ENCODE assay signal across 30 cellular contexts in genomic region chr1:1393428-1393827, GRCh38. TPM values are rescaled to one million over a fixed set of nuclear protein-coding genes. Genes with fewer than 3 reads are reported as not detected.
DNase-seq lines count a peak whose midpoint lies in the region; ATAC-seq and TF ChIP-seq lines count a peak whose summit lies in the region.
"Had no signal": no experiment of that assay in that cellular context is flagged by ENCODE, and none has a peak within 500 bp of the region (broad histone marks: within the 10 kb centered on the region; RNA-seq: fewer than 3 reads in every experiment).

No MANE protein-coding gene starts in this region.

- H3K4me1 ChIP-seq in heart right ventricle: peaks cover 6 to 66% (median 40%) of the 10 kb centered on the region in 9 donors
- peaks cover 10 to 59% (median 35%) of the 10 kb centered on the region in 6 donors for H3K4me1 ChIP-seq in spleen

- peaks cover 18% of the 10 kb centered on the region for H3K4me1 Mint-ChIP-seq in T-helper 17 cell

- no peaks in the 10 kb centered on the region for H3K27me3 ChIP-seq in heart right ventricle
- no peaks in the 10 kb centered on the region for H3K27me3 ChIP-seq in spleen (replicated peaks in 1 of 7)
- H3K27me3 ChIP-seq: SJSA1 had no signal

- peak overlapping the region; percentile 8 for H3K27ac Mint-ChIP-seq in T-helper 17 cell
- H3K27ac Mint-ChIP-seq: B cell had no signal

- ATAC-seq in left ventricle myocardium superior: no peak
- ATAC-seq in heart right ventricle: no peak
- ATAC-seq in T-helper 17 cell: no peak
- no peak for ATAC-seq in HG02642 (IDR thresholded peaks at IDR 0.05; ENCODE audit: poor library complexity, unreplicated experiment)
- ATAC-seq in HG02981 (IDR thresholded peaks at IDR 0.05; ENCODE audit: unreplicated experiment): no peak
- ATAC-seq: A549, HCT116 had no signal

- H3K4me3 Mint-ChIP-seq in T-helper 17 cell: no peak overlapping the region
- H3K4me3 Mint-ChIP-seq: B cell had no signal

- peaks cover 11 to 98% (median 82%) of the 10 kb centered on the region in 9 donors for H3K36me3 ChIP-seq in heart right ventricle
- peaks cover 14 to 99% (median 96%) of the 10 kb centered on the region in 6 donors for H3K36me3 ChIP-seq in spleen

- no peak overlapping the region for H3K4me3 ChIP-seq in heart right ventricle
- no peak overlapping the region for H3K4me3 ChIP-seq in spleen
- H3K4me3 ChIP-seq: A549, SJSA1 had no signal

- H3K27ac ChIP-seq in heart right ventricle (no peak overlapping the region), spleen (no peak overlapping the region)
- H3K27ac ChIP-seq: A549, C4-2B, HL-60, SJSA1 had no signal

- no peaks in the 10 kb centered on the region for H3K9me3 ChIP-seq in heart right ventricle
- H3K9me3 ChIP-seq in T-helper 17 cell (ENCODE audit: control insufficient read depth, low read length, poor library complexity, severe bottlenecking): no peaks in the 10 kb centered on the region
- H3K9me3 ChIP-seq in spleen: no peaks in the 10 kb centered on the region
- H3K9me3 ChIP-seq: A549, SJSA1 had no signal

- TF ChIP-seq POLR2A in spleen (IDR thresholded peaks at IDR 0.05): no peak

- intact Hi-C loops in left ventricle myocardium superior (cut with micrococcal nuclease): no loop called here
- intact Hi-C loops in heart right ventricle (cut with DNase I): no loop called here
- intact Hi-C loops in spleen (cut with DNase I; ENCODE audit: low total_unique reads): no loop called here

- H3K36me3 Mint-ChIP-seq in T-helper 17 cell (ENCODE audit: low read depth): peaks cover 4% of the 10 kb centered on the region

- peak; percentile 15 for DNase-seq in left ventricle myocardium superior
- DNase-seq in heart right ventricle: no peak
- DNase-seq in T-helper 17 cell: no peak
- peak; percentile 42 for DNase-seq in myocyte (ENCODE audit: low read depth)
- no peak for DNase-seq in spleen
- DNase-seq: CD8-positive, alpha-beta memory T cell; DMS 273 treated with DMSO at 0.1 percent for 48 hours; DMS79; EL; GDM1; Kasumi-1; NCI-H1092 treated with DMSO at 0.1 percent for 48 hours; NCI-H1436; NCI-H187; NCI-H2081 treated with DMSO at 0.1 percent for 48 hours; NCI-H2171; NCI-H226; NCI-H510A; NCI-H69; Right ventricle myocardium superior; RPMI8226 had no signal

- H3K27me3 Mint-ChIP-seq in T-helper 17 cell: no peaks in the 10 kb centered on the region
- H3K27me3 Mint-ChIP-seq: B cell had no signal

- WGBS in heart right ventricle, 2 donors: 87 to 93% methylated on average over 11 of the region's 11 CpGs
- 92 to 98% (median 96%) methylated on average over 11 of the region's 11 CpGs for WGBS in spleen, 5 donors

- TF ChIP-seq CTCF in heart right ventricle (IDR thresholded peaks at IDR 0.05) (no peak), spleen (IDR thresholded peaks at IDR 0.05 in 8 of 11, conservative IDR thresholded peaks at IDR 0.05 in 3 of 11) (no peak)

RNA-seq across cellular contexts. Expression of gene CCNL2, which starts 5.7 kb away (rescaled TPM):
- 61.0 TPM for total RNA-seq in left ventricle myocardium superior
- total RNA-seq in heart right ventricle: 10 to 100 TPM; 38.5 to 77.5 (median 47.7) TPM
- polyA plus RNA-seq in heart right ventricle: 100 to 1,000 TPM in 1 of 2 donors, 10 to 100 TPM in 1; 57.3 to 243 TPM
- 100 to 1,000 TPM; 231 to 252 TPM for total RNA-seq in T-helper 17 cell
- 185 and 228 TPM in 2 replicates for total RNA-seq in myocyte
- 161 TPM for polyA plus RNA-seq in myocyte (2012)
- total RNA-seq in spleen: 100 to 1,000 TPM; 167 to 299 (median 208) TPM
- 100 to 1,000 TPM; 111 to 230 (median 199) TPM for polyA plus RNA-seq in spleen

RNA-seq across cellular contexts. Expression of gene MRPL20, which starts 13.7 kb away (rescaled TPM):
- 155 TPM for total RNA-seq in left ventricle myocardium superior
- 100 to 1,000 TPM; 116 to 162 (median 132) TPM for total RNA-seq in heart right ventricle
- polyA plus RNA-seq in heart right ventricle: 100 to 1,000 TPM; 124 to 224 TPM
- 10 to 100 TPM; 88.0 to 92.1 TPM for total RNA-seq in T-helper 17 cell
- 113 TPM in 2 replicates for total RNA-seq in myocyte
- 172 TPM for polyA plus RNA-seq in myocyte (2012)
- total RNA-seq in spleen: 100 to 1,000 TPM in 3 of 7 donors, 10 to 100 TPM in 4; 67.4 to 144 (median 91.3) TPM
- 100 to 1,000 TPM; 101 to 168 (median 122) TPM for polyA plus RNA-seq in spleen

RNA-seq across cellular contexts. Expression of gene AURKAIP1, which starts 18.4 kb away (rescaled TPM):
- total RNA-seq in left ventricle myocardium superior (268 TPM), heart right ventricle (100 to 1,000 TPM; 176 to 251 (median 193) TPM), T-helper 17 cell (10 to 100 TPM; 58.3 to 62.6 TPM), myocyte (183 and 198 TPM in 2 replicates), spleen (10 to 100 TPM; 61.3 to 85.1 (median 71.7) TPM)
- polyA plus RNA-seq in heart right ventricle (100 to 1,000 TPM; 376 to 528 TPM), spleen (100 to 1,000 TPM; 149 to 174 (median 151) TPM)
- polyA plus RNA-seq in myocyte (2012): 122 TPM

RNA-seq across cellular contexts. Expression of gene ANKRD65, which starts 27.6 kb away (rescaled TPM):
- total RNA-seq in left ventricle myocardium superior: 2.1 TPM
- total RNA-seq in heart right ventricle: 1 to 10 TPM in 7 of 10 donors, under 1 TPM in 3; 0.37 to 2.5 (median 1.8) TPM
- 1 to 10 TPM; 1.2 to 3.1 TPM for polyA plus RNA-seq in heart right ventricle
- total RNA-seq in T-helper 17 cell: not detected
- total RNA-seq in myocyte: not detected in 2 replicates
- not detected for polyA plus RNA-seq in myocyte (2012)
- total RNA-seq in spleen: 1 to 10 TPM in 5 of 7 donors, under 1 TPM in 2; 0.43 to 2.7 (median 1.2) TPM
- polyA plus RNA-seq in spleen: 1 to 10 TPM; 2.3 to 4.3 (median 3.0) TPM
- total RNA-seq: B cell; CD8-positive, alpha-beta memory T cell; H4; SJSA1 had no signal
- polyA plus RNA-seq: CD8-positive, alpha-beta memory T cell had no signal

RNA-seq across cellular contexts. Expression of gene MXRA8, which starts 35.1 kb away (rescaled TPM):
- total RNA-seq in left ventricle myocardium superior: 16.8 TPM
- total RNA-seq in heart right ventricle: 10 to 100 TPM in 9 of 10 donors, 1 to 10 TPM in 1; 7.2 to 23.3 (median 14.6) TPM
- polyA plus RNA-seq in heart right ventricle: 10 to 100 TPM; 28.7 to 35.6 TPM
- 1 to 10 TPM in 1 of 2 donors, under 1 TPM in 1; 0.42 to 1.0 TPM for total RNA-seq in T-helper 17 cell
- 224 and 252 TPM in 2 replicates for total RNA-seq in myocyte
- polyA plus RNA-seq in myocyte (2012): 360 TPM
- 10 to 100 TPM; 25.9 to 71.7 (median 49.3) TPM for total RNA-seq in spleen
- polyA plus RNA-seq in spleen: 10 to 100 TPM; 37.9 to 57.5 (median 44.8) TPM
- total RNA-seq: B cell had no signal

Comparison
In these comparisons a context has a peak if more than half of its experiments do, and no peak if none do; other contexts are left out.
1. DNase-seq: peak in left ventricle myocardium superior (single experiment) and myocyte (single experiment); none in heart right ventricle (0 of 2), T-helper 17 cell (0 of 3) and spleen (single experiment).